ENCODE assay signal across 2 cellular contexts in the genomic region with DNA sequence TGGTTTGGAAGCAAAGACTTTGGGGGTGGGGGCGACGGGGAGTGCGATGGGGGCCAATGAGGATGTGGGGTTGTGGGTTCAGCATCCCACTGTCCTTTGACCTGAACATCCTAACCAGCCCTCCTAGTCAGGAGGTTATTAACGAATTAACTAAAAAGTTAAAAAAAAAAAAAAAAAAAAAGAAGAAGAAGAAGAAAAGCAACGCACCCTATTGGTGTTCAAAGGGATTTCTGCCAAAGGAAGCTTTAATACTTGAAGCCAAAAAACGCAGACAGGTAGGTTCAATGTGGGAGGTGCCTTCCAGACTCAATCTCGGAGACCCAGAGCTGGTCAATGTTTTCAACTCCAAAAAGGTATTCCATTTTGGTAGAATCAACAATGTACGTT.
TF ChIP-seq lines count a peak whose summit lies in the region.

No MANE protein-coding gene starts in this region.

TF ChIP-seq in A549, 52 proteins besides CTCF, POLR2A, EP300 and RAD21 (continued from another document):
- no peak for TF ChIP-seq FOXS1 (CRISPR knock-in tag; IDR thresholded peaks at IDR 0.05)
- TF ChIP-seq FOSB (CRISPR knock-in tag; IDR thresholded peaks at IDR 0.05), result no peak
- TF ChIP-seq, protein P1, sequence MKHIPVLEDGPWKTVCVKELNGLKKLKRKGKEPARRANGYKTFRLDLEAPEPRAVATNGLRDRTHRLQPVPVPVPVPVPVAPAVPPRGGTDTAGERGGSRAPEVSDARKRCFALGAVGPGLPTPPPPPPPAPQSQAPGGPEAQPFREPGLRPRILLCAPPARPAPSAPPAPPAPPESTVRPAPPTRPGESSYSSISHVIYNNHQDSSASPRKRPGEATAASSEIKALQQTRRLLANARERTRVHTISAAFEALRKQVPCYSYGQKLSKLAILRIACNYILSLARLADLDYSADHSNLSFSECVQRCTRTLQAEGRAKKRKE (CRISPR knock-in tag; IDR thresholded peaks at IDR 0.05; ENCODE audit: low read depth), result no peak

TF ChIP-seq in K562, 482 proteins besides CTCF, POLR2A, EP300 and RAD21 (continued from another document):
- TF ChIP-seq ZNF384 (IDR thresholded peaks at IDR 0.05; ENCODE audit: low read depth, low read length), result peak; percentile 78
TF ChIP-seq in K562: peak in this region for 1.
